24 cellular contexts compared by ENCODE assay signal in the genomic region with DNA sequence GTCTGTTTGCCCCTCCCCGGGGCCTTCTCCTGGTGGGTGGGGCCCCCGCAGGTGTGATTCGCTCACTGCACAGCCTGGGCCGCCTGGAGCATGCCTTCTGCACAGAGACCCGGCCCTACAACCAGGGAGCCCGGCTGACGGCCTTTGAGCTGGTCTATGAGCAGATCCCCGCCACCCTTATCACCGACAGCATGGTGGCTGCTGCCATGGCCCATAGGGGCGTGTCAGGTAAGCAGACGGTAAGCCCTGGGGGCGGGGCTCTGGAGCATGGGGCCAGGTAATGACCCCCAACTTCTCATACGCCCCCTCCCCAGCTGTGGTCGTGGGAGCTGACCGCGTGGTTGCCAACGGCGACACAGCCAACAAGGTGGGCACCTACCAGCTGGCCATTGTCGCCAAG.
"Had no signal": no experiment of that assay in that cellular context is flagged by ENCODE, and none has a peak within 500 bp of the region (broad histone marks: within the 10 kb centered on the region; RNA-seq: fewer than 3 reads in every experiment).

No MANE protein-coding gene starts in this region.

- H3K27me3 ChIP-seq: esophagus squamous epithelium, heart right ventricle, right atrium auricular region, sigmoid colon, stomach, testis, tibial artery had no signal

- H3K27ac Mint-ChIP-seq: dendritic cell treated with granulocyte-macrophage colony-stimulating factor and Interleukin-4, amounts not matched to agents 40 ng/mL and 50 ng/mL, for 4 days; endodermal cell; stimulated activated effector memory CD8-positive, alpha-beta T cell treated with anti-CD3 and anti-CD28 coated beads, Interleukin-12 subunit alpha, Interleukin-12 subunit beta, amount 100 ng/mL, for 72 hours; type B pancreatic cell had no signal

- H3K9me3 Mint-ChIP-seq: dendritic cell treated with granulocyte-macrophage colony-stimulating factor and Interleukin-4, amounts not matched to agents 40 ng/mL and 50 ng/mL, for 4 days; endodermal cell; naive thymus-derived CD8-positive, alpha-beta T cell; neural crest cell; stimulated activated effector memory CD8-positive, alpha-beta T cell treated with anti-CD3 and anti-CD28 coated beads, Interleukin-12 subunit alpha, Interleukin-12 subunit beta, amount 100 ng/mL, for 72 hours; type B pancreatic cell had no signal

- H3K27me3 Mint-ChIP-seq: dendritic cell treated with granulocyte-macrophage colony-stimulating factor and Interleukin-4, amounts not matched to agents 40 ng/mL and 50 ng/mL, for 4 days; naive thymus-derived CD8-positive, alpha-beta T cell; type B pancreatic cell had no signal

- DNase-seq: effector CD8-positive, alpha-beta T cell; endodermal cell; esophagus squamous epithelium; foreskin melanocyte; glutamatergic neuron; heart right ventricle; hippocampal formation; islet precursor cell; left ventricle myocardium superior; lower lobe of right lung; naive thymus-derived CD8-positive, alpha-beta T cell; sigmoid colon; stimulated activated CD4-positive, alpha-beta T cell treated with anti-CD3 and anti-CD28 coated beads, Interleukin-2, amount 100 ng/mL, for 24 hours; stimulated activated CD4-positive, alpha-beta T cell treated with anti-CD3 and anti-CD28 coated beads, Interleukin-4, amount 100 ng/mL, for 24 hours; stimulated activated naive CD4-positive, alpha-beta T cell treated with Interleukin-2 at 50 U/mL for 16 hours; stomach; testis; tibial artery had no signal

- ATAC-seq: heart right ventricle; left ventricle myocardium superior; lower lobe of right lung; naive thymus-derived CD8-positive, alpha-beta T cell; stimulated activated effector memory CD8-positive, alpha-beta T cell treated with anti-CD3 and anti-CD28 coated beads, Interleukin-12 subunit alpha, Interleukin-12 subunit beta, amount 100 ng/mL, for 72 hours had no signal

- H3K4me3 Mint-ChIP-seq: dendritic cell treated with granulocyte-macrophage colony-stimulating factor and Interleukin-4, amounts not matched to agents 40 ng/mL and 50 ng/mL, for 4 days; endodermal cell; naive thymus-derived CD8-positive, alpha-beta T cell; neural crest cell; stimulated activated effector memory CD8-positive, alpha-beta T cell treated with anti-CD3 and anti-CD28 coated beads, Interleukin-12 subunit alpha, Interleukin-12 subunit beta, amount 100 ng/mL, for 72 hours; type B pancreatic cell had no signal

- H3K9me3 ChIP-seq: esophagus squamous epithelium, heart right ventricle, lower lobe of right lung, prostate gland, right atrium auricular region, sigmoid colon, stomach, testis, tibial artery had no signal

- H3K27ac ChIP-seq: esophagus squamous epithelium, heart right ventricle, lower lobe of right lung, prostate gland, right atrium auricular region, sigmoid colon, stomach, testis, tibial artery had no signal

- H3K4me3 ChIP-seq: esophagus squamous epithelium, heart right ventricle, lower lobe of right lung, prostate gland, right atrium auricular region, sigmoid colon, stomach, testis, tibial artery had no signal

- H3K4me1 ChIP-seq: testis had no signal
